ENCODE assay signal across 8 cellular contexts in the genomic region with DNA sequence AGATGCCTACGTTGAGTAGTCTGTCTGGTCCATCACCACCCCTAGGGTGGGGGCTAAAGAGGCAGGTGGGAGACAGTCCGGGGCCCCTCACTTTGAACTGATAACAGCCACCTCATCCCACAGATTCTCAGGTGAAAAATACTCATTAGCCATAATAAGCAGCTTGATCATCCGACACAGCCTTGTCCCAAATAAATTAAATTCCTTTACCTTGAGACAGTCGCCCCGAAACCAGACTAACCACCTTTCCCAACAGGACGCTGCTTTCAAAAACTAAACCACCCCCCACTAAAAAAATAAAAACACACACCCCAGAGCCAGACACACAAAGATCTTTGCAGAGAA.
DNase-seq lines count a peak whose midpoint lies in the region; ATAC-seq and TF ChIP-seq lines count a peak whose summit lies in the region.

No MANE protein-coding gene starts in this region.

- no peaks in the 10 kb centered on the region for H3K9me2 ChIP-seq in hepatocyte (replicated peaks; ENCODE audit: insufficient read depth)

- H3K56ac ChIP-seq in H9 (ENCODE audit: insufficient read length, low read depth, low read length), result no peak overlapping the region

- H4K5ac ChIP-seq in H9 (ENCODE audit: insufficient read length, low read depth, low read length), result no peak overlapping the region

- no peak overlapping the region for H4K91ac ChIP-seq in H9 (ENCODE audit: insufficient read length, low read depth, low read length)

- peaks cover 33% of the 10 kb centered on the region for H3K27me3 Mint-ChIP-seq in H9 (ENCODE audit: low read depth)

- H3K14ac ChIP-seq in H9 (ENCODE audit: insufficient read depth, low read length), result no peak overlapping the region

- no peak overlapping the region for H3K9ac ChIP-seq in H9 (ENCODE audit: extremely low read depth, insufficient read length, low read length)
- H3K9ac ChIP-seq in skeletal muscle satellite cell (ENCODE audit: low read depth, low read length), result no peak overlapping the region

- H2AK5ac ChIP-seq in H9 (ENCODE audit: insufficient read length, low read length), result no peak overlapping the region

- no peak for DNase-seq in H9
- DNase-seq in WERI-Rb-1, result no peak
- no peak for DNase-seq in hepatocyte (ENCODE audit: low spot score)
- DNase-seq in CD1c-positive myeloid dendritic cell (ENCODE audit: extremely low spot score), result no peak
- no peak for DNase-seq in NCI-H2107 (lab: John Stamatoyannopoulos, UW)
- no peak for DNase-seq in GM13976 (ENCODE audit: low spot score)

- H4K8ac ChIP-seq in H9 (replicated peaks; ENCODE audit: insufficient read length, low read depth, low read length), result no peak overlapping the region

- H3K9me3 ChIP-seq in H9 (ENCODE audit: control insufficient read depth, low read depth, low read length), result no peaks in the 10 kb centered on the region
- no peaks in the 10 kb centered on the region for H3K9me3 ChIP-seq in WERI-Rb-1 (ENCODE audit: severe bottlenecking)
- H3K9me3 ChIP-seq in hepatocyte (ENCODE audit: low read depth), result no peaks in the 10 kb centered on the region
- H3K9me3 ChIP-seq in skeletal muscle satellite cell (replicated peaks; ENCODE audit: low read length), result no peaks in the 10 kb centered on the region

- H2AFZ ChIP-seq in H9 (ENCODE audit: low read length), result no peak overlapping the region
- H2AFZ ChIP-seq in hepatocyte, result no peak overlapping the region

- H3K27me3 ChIP-seq in H9 (ENCODE audit: insufficient read depth, low read length) (no peaks in the 10 kb centered on the region), WERI-Rb-1 (ENCODE audit: insufficient read depth, low read depth, severe bottlenecking) (no peaks in the 10 kb centered on the region), hepatocyte (no peaks in the 10 kb centered on the region), skeletal muscle satellite cell (ENCODE audit: control insufficient read depth, insufficient read depth, low read length) (peaks cover 24% of the 10 kb centered on the region)

- TF ChIP-seq CTCF in H9 (conservative IDR thresholded peaks at IDR 0.05) (no peak), WERI-Rb-1 (IDR thresholded peaks at IDR 0.05; ENCODE audit: low read depth, low read length) (no peak), hepatocyte (IDR thresholded peaks at IDR 0.05; ENCODE audit: poor library complexity) (no peak), GM13976 (IDR thresholded peaks at IDR 0.05; ENCODE audit: borderline replicate concordance, control extremely low read depth, extremely low read depth, insufficient read depth, missing control alignments) (no peak)

- H3K4ac ChIP-seq in H9 (ENCODE audit: low read depth, low read length), result no peak overlapping the region

- H3K4me1 ChIP-seq in H9 (ENCODE audit: insufficient read depth, low read length) (no peaks in the 10 kb centered on the region), hepatocyte (ENCODE audit: insufficient read depth) (peaks cover 16% of the 10 kb centered on the region), skeletal muscle satellite cell (ENCODE audit: control insufficient read depth, insufficient read depth, low read length) (peaks cover 4% of the 10 kb centered on the region)

- H3K18ac ChIP-seq in H9 (ENCODE audit: insufficient read length, low read depth, low read length), result no peak overlapping the region

- H3K79me1 ChIP-seq in H9 (ENCODE audit: insufficient read depth, low read depth, low read length, poor library complexity, severe bottlenecking), result no peaks in the 10 kb centered on the region

- no peak overlapping the region for H3K27ac Mint-ChIP-seq in H9

- H2BK120ac ChIP-seq in H9 (ENCODE audit: low read depth, low read length, poor library complexity, severe bottlenecking), result no peak overlapping the region

- no peak for ATAC-seq in GM21367 (IDR thresholded peaks at IDR 0.05; ENCODE audit: unreplicated experiment)

- H3K9me3 Mint-ChIP-seq in H9, result no peaks in the 10 kb centered on the region

- H3K79me2 ChIP-seq in H9 (ENCODE audit: insufficient read depth, low read length), result no peaks in the 10 kb centered on the region
- H3K79me2 ChIP-seq in hepatocyte, result peaks cover 40% of the 10 kb centered on the region

- H4K20me1 ChIP-seq in H9 (ENCODE audit: control insufficient read depth, insufficient read depth, insufficient read length) (no peaks in the 10 kb centered on the region), hepatocyte (ENCODE audit: insufficient read depth, poor library complexity, severe bottlenecking) (no peaks in the 10 kb centered on the region)

- no peak overlapping the region for H2BK15ac ChIP-seq in H9 (ENCODE audit: low read depth, low read length)

- no peak overlapping the region for H2BK5ac ChIP-seq in H9 (ENCODE audit: insufficient read length, low read length)

- H3K36me3 ChIP-seq in WERI-Rb-1, result peaks cover 29% of the 10 kb centered on the region
- H3K36me3 ChIP-seq in hepatocyte (replicated peaks; ENCODE audit: insufficient read depth, low read depth), result no peaks in the 10 kb centered on the region
- H3K36me3 ChIP-seq in skeletal muscle satellite cell (ENCODE audit: insufficient read depth, low read length), result no peaks in the 10 kb centered on the region

- H3K4me3 ChIP-seq in WERI-Rb-1 (ENCODE audit: low read depth, low read length), result peak overlapping the region; percentile 44
- peak overlapping the region; percentile 56 for H3K4me3 ChIP-seq in hepatocyte
- H3K4me3 ChIP-seq in skeletal muscle satellite cell (ENCODE audit: low read length), result no peak overlapping the region

- no CpG with 5 or more reads among the region's 6 CpGs for WGBS in H9 (ENCODE audit: extremely low coverage, insufficient read length, low lambda C conversion rate)
- WGBS in hepatocyte (ENCODE audit: low lambda C conversion rate, missing lambda C conversion rate), result 68% methylated on average over 6 of the region's 6 CpGs

- H3K27ac ChIP-seq in H9 (ENCODE audit: insufficient read length, low read depth, low read length) (no peak overlapping the region), WERI-Rb-1 (no peak overlapping the region), hepatocyte (peak overlapping the region; percentile 92)

- H3K23ac ChIP-seq in H9 (ENCODE audit: insufficient read length, low read depth, low read length), result no peak overlapping the region

- H3K36me3 Mint-ChIP-seq in H9 (ENCODE audit: insufficient read depth in 1 of 3, low read depth in 3 of 3), result no peaks in the 10 kb centered on the region

- H3K4me3 Mint-ChIP-seq in H9, result peak overlapping the region; percentile 73 to 88

- no peak overlapping the region for H3T11ph ChIP-seq in H9 (ENCODE audit: low read length)

- in situ Hi-C loops in GM13976 (cut with MboI; ENCODE audit: low sequenced_read_pairs, unreplicated experiment), result no loop called here

- H2BK20ac ChIP-seq in H9 (ENCODE audit: low read depth, low read length, poor library complexity, severe bottlenecking), result no peak overlapping the region

- peaks cover 13 to 23% of the 10 kb centered on the region in 2 experiments for H3K4me1 Mint-ChIP-seq in H9

- no peak overlapping the region for H2BK12ac ChIP-seq in H9 (ENCODE audit: insufficient read length, low read depth, low read length)

- no peak overlapping the region for H3K4me2 ChIP-seq in H9 (ENCODE audit: insufficient read depth, insufficient read length, low read length)
- peak overlapping the region; percentile 93 for H3K4me2 ChIP-seq in hepatocyte
- H3K4me2 ChIP-seq in skeletal muscle satellite cell (ENCODE audit: low read length), result peak overlapping the region; percentile 97

- H3K23me2 ChIP-seq in H9 (ENCODE audit: insufficient read length, low read depth, low read length, poor library complexity, severe bottlenecking), result peaks cover 2% of the 10 kb centered on the region
